ENCODE assay signal across 28 cellular contexts in genomic region chr20:21028921-21029320, GRCh38.
"Had no signal": no experiment of that assay in that cellular context is flagged by ENCODE, and none has a peak within 500 bp of the region (broad histone marks: within the 10 kb centered on the region; RNA-seq: fewer than 3 reads in every experiment).

No MANE protein-coding gene starts in this region.

- H3K9me3 ChIP-seq: heart left ventricle, left ventricle myocardium inferior, mucosa of descending colon, psoas muscle, suprapubic skin, thoracic aorta, tibial nerve, upper lobe of right lung had no signal

- H3K36me3 Mint-ChIP-seq: immature natural killer cell; naive thymus-derived CD4-positive, alpha-beta T cell; natural killer cell treated with Interleukin-12 subunit alpha and Interleukin-12 subunit beta and Interleukin-15 and Interleukin-18, amount 100 ng/mL, for 72 hours; stimulated activated effector memory CD8-positive, alpha-beta T cell treated with anti-CD3 and anti-CD28 coated beads, Interleukin-12 subunit alpha, Interleukin-12 subunit beta, amount 100 ng/mL, for 72 hours had no signal

- H3K27ac Mint-ChIP-seq: immature natural killer cell; naive thymus-derived CD4-positive, alpha-beta T cell; natural killer cell treated with Interleukin-12 subunit alpha and Interleukin-12 subunit beta and Interleukin-15 and Interleukin-18, amount 100 ng/mL, for 72 hours; stimulated activated effector memory CD8-positive, alpha-beta T cell treated with anti-CD3 and anti-CD28 coated beads, Interleukin-12 subunit alpha, Interleukin-12 subunit beta, amount 100 ng/mL, for 72 hours; stimulated activated naive CD8-positive, alpha-beta T cell treated with anti-CD3 and anti-CD28 coated beads, Interleukin-15, Interleukin-2, amounts not matched to agents 100 ng/mL and 50 ng/mL, for 24 hours had no signal

- H3K36me3 ChIP-seq: heart left ventricle, left ventricle myocardium inferior, suprapubic skin, thoracic aorta, tibial nerve, upper lobe of right lung had no signal

- H3K4me1 ChIP-seq: heart left ventricle, left ventricle myocardium inferior, parathyroid adenoma, psoas muscle, suprapubic skin, tibial nerve, upper lobe of right lung had no signal

- H3K4me1 Mint-ChIP-seq: immature natural killer cell; naive thymus-derived CD4-positive, alpha-beta T cell; stimulated activated effector memory CD8-positive, alpha-beta T cell treated with anti-CD3 and anti-CD28 coated beads, Interleukin-12 subunit alpha, Interleukin-12 subunit beta, amount 100 ng/mL, for 72 hours had no signal

- H3K9me3 Mint-ChIP-seq: naive thymus-derived CD4-positive, alpha-beta T cell; natural killer cell treated with Interleukin-12 subunit alpha and Interleukin-12 subunit beta and Interleukin-15 and Interleukin-18, amount 100 ng/mL, for 72 hours; stimulated activated effector memory CD8-positive, alpha-beta T cell treated with anti-CD3 and anti-CD28 coated beads, Interleukin-12 subunit alpha, Interleukin-12 subunit beta, amount 100 ng/mL, for 72 hours; stimulated activated naive CD8-positive, alpha-beta T cell treated with anti-CD3 and anti-CD28 coated beads, Interleukin-15, Interleukin-2, amounts not matched to agents 100 ng/mL and 50 ng/mL, for 24 hours had no signal

- H3K27me3 ChIP-seq: suprapubic skin, tibial nerve, upper lobe of right lung had no signal

- DNase-seq: heart left ventricle; hypothalamus; immature natural killer cell; kidney; left colon; left ventricle myocardium inferior; mesendoderm; midbrain; mucosa of descending colon; naive thymus-derived CD4-positive, alpha-beta T cell; nucleus accumbens; psoas muscle; stimulated activated CD4-positive, alpha-beta T cell treated with anti-CD3 and anti-CD28 coated beads, Interleukin-12 subunit alpha, Interleukin-12 subunit beta, amount 100 ng/mL, for 4 hours; stimulated activated CD4-positive, alpha-beta T cell treated with anti-CD3 and anti-CD28 coated beads, Interleukin-15, amount 100 ng/mL, for 24 hours; stimulated activated CD4-positive, alpha-beta T cell treated with anti-CD3 and anti-CD28 coated beads, Interleukin-2, amount 100 ng/mL, for 24 hours; stimulated activated CD4-positive, alpha-beta T cell treated with anti-CD3 and anti-CD28 coated beads, Interleukin-4, amount 100 ng/mL, for 1 hour; stimulated activated naive CD4-positive, alpha-beta T cell; upper lobe of right lung had no signal

- ATAC-seq: heart left ventricle; left colon; mucosa of descending colon; naive thymus-derived CD4-positive, alpha-beta T cell; natural killer cell treated with Interleukin-12 subunit alpha and Interleukin-12 subunit beta and Interleukin-15 and Interleukin-18, amount 100 ng/mL, for 72 hours; psoas muscle; sciatic nerve; stimulated activated effector memory CD8-positive, alpha-beta T cell treated with anti-CD3 and anti-CD28 coated beads, Interleukin-12 subunit alpha, Interleukin-12 subunit beta, amount 100 ng/mL, for 72 hours; upper lobe of right lung had no signal

- H3K4me3 ChIP-seq: heart left ventricle, left ventricle myocardium inferior, lung, mucosa of descending colon, psoas muscle, skin epidermis, suprapubic skin, thoracic aorta, tibial nerve, upper lobe of right lung had no signal

- H3K27ac ChIP-seq: heart left ventricle, left ventricle myocardium inferior, parathyroid adenoma, psoas muscle, skin epidermis, suprapubic skin, thoracic aorta, tibial nerve, upper lobe of right lung had no signal

- H3K4me3 Mint-ChIP-seq: immature natural killer cell; naive thymus-derived CD4-positive, alpha-beta T cell; natural killer cell treated with Interleukin-12 subunit alpha and Interleukin-12 subunit beta and Interleukin-15 and Interleukin-18, amount 100 ng/mL, for 72 hours; stimulated activated effector memory CD8-positive, alpha-beta T cell treated with anti-CD3 and anti-CD28 coated beads, Interleukin-12 subunit alpha, Interleukin-12 subunit beta, amount 100 ng/mL, for 72 hours; stimulated activated naive CD8-positive, alpha-beta T cell treated with anti-CD3 and anti-CD28 coated beads, Interleukin-15, Interleukin-2, amounts not matched to agents 100 ng/mL and 50 ng/mL, for 24 hours had no signal
